In genomic region chr3:171585029-171585428, GRCh38 we compare ENCODE assay signal across 21 cellular contexts.
A peak's percentile ranks its signal among the peaks of the same experiment; 100 is the strongest.
DNase-seq lines count a peak whose midpoint lies in the region; ATAC-seq, FAIRE-seq and TF ChIP-seq lines count a peak whose summit lies in the region.
"Had no signal": no experiment of that assay in that cellular context is flagged by ENCODE, and none has a peak within 500 bp of the region (broad histone marks: within the 10 kb centered on the region; RNA-seq: fewer than 3 reads in every experiment).

No MANE protein-coding gene starts in this region.

- H2BK120ac ChIP-seq in mesendoderm (ENCODE audit: low read depth, low read length), result no peak overlapping the region

- H2BK5ac ChIP-seq in mesendoderm (ENCODE audit: low read length), result no peak overlapping the region

- H3K9me2 ChIP-seq in PC-9 (ENCODE audit: insufficient read depth) (no peaks in the 10 kb centered on the region), Karpas-422 (replicated peaks; ENCODE audit: insufficient read depth, low read length) (no peaks in the 10 kb centered on the region)

- no peak overlapping the region for H3K23ac ChIP-seq in mesendoderm (ENCODE audit: low read length)

- no peak for ATAC-seq in HG03039 (IDR thresholded peaks at IDR 0.05; ENCODE audit: unreplicated experiment)
- no peak for ATAC-seq in GM18873 (IDR thresholded peaks at IDR 0.05; ENCODE audit: low FRiP score, unreplicated experiment)
- ATAC-seq: A549 had no signal

- H3K4me3 ChIP-seq in PC-9 (no peak overlapping the region), mammary epithelial cell (replicated peaks in 1 of 3; ENCODE audit: insufficient read depth in 1 of 3, low read depth in 2 of 3, low read length in 3 of 3) (no peak overlapping the region), mesendoderm (ENCODE audit: low read length) (no peak overlapping the region), Karpas-422 (ENCODE audit: low read length) (no peak overlapping the region)
- H3K4me3 ChIP-seq: A549; BLaER1 treated with 17β-estradiol and CSF1 and Interleukin-3, amounts not matched to agents 10 nM and 100 nM; SK-N-MC had no signal

- no peak overlapping the region for H3K18ac ChIP-seq in mesendoderm (ENCODE audit: low read length)

- no peaks in the 10 kb centered on the region for H3K9me3 ChIP-seq in PC-9 (ENCODE audit: insufficient read depth, low read depth)
- no peaks in the 10 kb centered on the region for H3K9me3 ChIP-seq in mammary epithelial cell (replicated peaks; ENCODE audit: insufficient read depth, low read length)
- no peaks in the 10 kb centered on the region for H3K9me3 ChIP-seq in Karpas-422 (ENCODE audit: low read length)
- H3K9me3 ChIP-seq: A549; BLaER1 treated with 17β-estradiol and CSF1 and Interleukin-3, amounts not matched to agents 10 nM and 100 nM had no signal

- CTCF ChIA-PET in PC-9 (lab: Charles Lee) (interaction anchor here (0.6 to 1.0 kb wide), 4 partner anchors 188 to 1038 kb away, joined by 3 to 9 read pairs (median 6); no protein-coding TSS in a partner anchor), mammary epithelial cell (lab: Charles Lee; ENCODE audit: low non-redundant PET) (interaction anchor here (0.5 kb wide), 1 partner anchor 463 kb away, joined by 3 read pairs; no protein-coding TSS in a partner anchor)

- POLR2A ChIA-PET in PC-9 (lab: Charles Lee; ENCODE audit: unreplicated experiment), result interaction anchor here (0.6 to 1.0 kb wide), 4 partner anchors 9 to 227 kb away, joined by 3 to 4 read pairs (median 3); no protein-coding TSS in a partner anchor

- peaks cover 9% of the 10 kb centered on the region for H3K27me3 Mint-ChIP-seq in T-helper 2 cell treated with Interferon-gamma antibody and Interleukin-4, amounts not matched to agents 5 μg/mL and 100 μg/mL, for 36 hours (ENCODE audit: low read depth)

- in situ Hi-C loops in mammary epithelial cell (cut with MboI; ENCODE audit: low sequenced_read_pairs in 2 of 2), result no loop called here

- peak overlapping the region; percentile 24; the same call in 1 of the 2 replicates for H3K4me2 ChIP-seq in PC-9
- peak overlapping the region; percentile 29 for H3K4me2 ChIP-seq in mammary epithelial cell (ENCODE audit: insufficient read depth, low read depth, low read length)
- H3K4me2 ChIP-seq in mesendoderm (ENCODE audit: low read length), result no peak overlapping the region
- H3K4me2 ChIP-seq in Karpas-422 (ENCODE audit: low read depth, low read length, poor library complexity, severe bottlenecking), result no peak overlapping the region
- H3K4me2 ChIP-seq: A549; BLaER1 treated with 17β-estradiol and CSF1 and Interleukin-3, amounts not matched to agents 10 nM and 100 nM had no signal

- no peak overlapping the region for H2BK15ac ChIP-seq in mesendoderm (replicated peaks; ENCODE audit: low read depth)

- no peaks in the 10 kb centered on the region for H3K79me1 ChIP-seq in mesendoderm (ENCODE audit: low read length)

- no peaks in the 10 kb centered on the region for H3K79me2 ChIP-seq in PC-9 (ENCODE audit: low read depth)
- no peaks in the 10 kb centered on the region for H3K79me2 ChIP-seq in mammary epithelial cell (ENCODE audit: insufficient read depth, low read length)
- H3K79me2 ChIP-seq in mesendoderm (ENCODE audit: control insufficient read depth, insufficient read depth, low read length), result no peaks in the 10 kb centered on the region
- no peaks in the 10 kb centered on the region for H3K79me2 ChIP-seq in Karpas-422 (ENCODE audit: low read length)

- H3K56ac ChIP-seq in mesendoderm (ENCODE audit: low read length), result no peak overlapping the region

- H4K8ac ChIP-seq in mesendoderm (ENCODE audit: low read depth, low read length), result no peak overlapping the region

- TF ChIP-seq CTCF in PC-9 (conservative IDR thresholded peaks at IDR 0.05) (no peak), mammary epithelial cell (conservative IDR thresholded peaks at IDR 0.05 in 1 of 2, IDR thresholded peaks at IDR 0.05 in 1 of 2; ENCODE audit: extremely low read depth in 1 of 2, insufficient read depth in 1 of 2, low read depth in 1 of 2, low read length in 2 of 2) (no peak)

- H3K27me3 ChIP-seq in PC-9 (ENCODE audit: insufficient read depth, low read depth) (no peaks in the 10 kb centered on the region), mammary epithelial cell (ENCODE audit: insufficient read depth, low read length) (no peaks in the 10 kb centered on the region), mesendoderm (ENCODE audit: insufficient read depth, low read length, poor library complexity) (no peaks in the 10 kb centered on the region), Karpas-422 (ENCODE audit: low read length) (no peaks in the 10 kb centered on the region)
- H3K27me3 ChIP-seq: BLaER1 treated with 17β-estradiol and CSF1 and Interleukin-3, amounts not matched to agents 10 nM and 100 nM had no signal

- 0% methylated on average over 3 of the region's 3 CpGs for WGBS in mammary epithelial cell (ENCODE audit: low coverage, missing lambda C conversion rate)
- WGBS in mesendoderm (ENCODE audit: extremely low coverage, insufficient coverage, low lambda C conversion rate), result no CpG with 5 or more reads among the region's 3 CpGs

- peaks cover 14% of the 10 kb centered on the region; the same call in 1 of the 2 replicates for H3F3A ChIP-seq in PC-9 (ENCODE audit: insufficient read depth, low read depth)

- no peak for TF ChIP-seq POLR2A in H54 (IDR thresholded peaks at IDR 0.05; ENCODE audit: low read depth, low read length)

- intact Hi-C loops in PC-9 (cut with micrococcal nuclease; ENCODE audit: unreplicated experiment), result no loop called here
- intact Hi-C loops in mammary epithelial cell (cut with micrococcal nuclease), result no loop called here

- H3K9ac ChIP-seq in mammary epithelial cell (ENCODE audit: insufficient read depth, low read length) (no peak overlapping the region), mesendoderm (ENCODE audit: low read length) (no peak overlapping the region), Karpas-422 (ENCODE audit: low read length) (no peak overlapping the region)
- H3K9ac ChIP-seq: BLaER1 treated with 17β-estradiol and CSF1 and Interleukin-3, amounts not matched to agents 10 nM and 100 nM had no signal

- H3K4me1 ChIP-seq in PC-9 (replicated peaks; ENCODE audit: insufficient read depth) (peaks cover 22% of the 10 kb centered on the region), mammary epithelial cell (ENCODE audit: insufficient read depth, low read length) (peaks cover 12% of the 10 kb centered on the region), mesendoderm (ENCODE audit: control insufficient read depth, low read depth, low read length) (no peaks in the 10 kb centered on the region), Karpas-422 (ENCODE audit: low read length) (no peaks in the 10 kb centered on the region)
- H3K4me1 ChIP-seq: A549; BLaER1 treated with 17β-estradiol and CSF1 and Interleukin-3, amounts not matched to agents 10 nM and 100 nM had no signal

- H3K27ac ChIP-seq in PC-9 (no peak overlapping the region), mammary epithelial cell (ENCODE audit: insufficient read depth, low read depth, low read length) (no peak overlapping the region), mesendoderm (ENCODE audit: low read depth, low read length) (no peak overlapping the region), Karpas-422 (ENCODE audit: low read length) (no peak overlapping the region)
- H3K27ac ChIP-seq: A549; BLaER1 treated with 17β-estradiol and CSF1 and Interleukin-3, amounts not matched to agents 10 nM and 100 nM; SK-N-MC had no signal

- peak; percentile 70 for FAIRE-seq in H54 (lab: Jason Lieb, UNC)
- FAIRE-seq: A549, GM12892, H1 had no signal

- H4K5ac ChIP-seq in mesendoderm (ENCODE audit: low read length), result no peak overlapping the region

- no peak overlapping the region for H3K4ac ChIP-seq in mesendoderm (ENCODE audit: low read depth, low read length)

- no peak overlapping the region for H3K4me3 Mint-ChIP-seq in T-helper 2 cell treated with Interferon-gamma antibody and Interleukin-4, amounts not matched to agents 5 μg/mL and 100 μg/mL, for 36 hours
- H3K4me3 Mint-ChIP-seq: HFFc6 had no signal

- DNase-seq in H54 (ENCODE audit: insufficient read length, low spot score) (no peak), PC-9 (peak; percentile 87 to 93), mammary epithelial cell (peak; percentile 78), mesendoderm (peak; percentile 45), Karpas-422 (no peak)
- no peak for DNase-seq in T-helper 2 cell treated with Interferon-gamma antibody and Interleukin-4, amounts not matched to agents 5 μg/mL and 100 μg/mL, for 36 hours (ENCODE audit: low spot score)
- DNase-seq: DND-41, HFFc6, NCI-H1105 treated with DMSO at 0.1 percent for 48 hours, NCI-H1694 treated with DMSO at 0.1 percent for 48 hours, NCI-H2171, NCI-H446 treated with DMSO at 0.1 percent for 48 hours, NCI-H774, Right ventricle myocardium superior had no signal

- no peak overlapping the region for H2AK5ac ChIP-seq in mesendoderm (ENCODE audit: low read length)

- no peaks in the 10 kb centered on the region for H3K4me1 Mint-ChIP-seq in T-helper 2 cell treated with Interferon-gamma antibody and Interleukin-4, amounts not matched to agents 5 μg/mL and 100 μg/mL, for 36 hours (ENCODE audit: low read depth)

- BruUV-seq in PC-9 (replicated peaks; lab: Mats Ljungman, UMichigan) (no TSS peak), mammary epithelial cell (replicated peaks; lab: Mats Ljungman, UMichigan) (no TSS peak)

- H2AFZ ChIP-seq in PC-9 (no peak overlapping the region), mammary epithelial cell (ENCODE audit: low read depth, low read length) (no peak overlapping the region), Karpas-422 (ENCODE audit: low read length) (no peak overlapping the region)

- no peaks in the 10 kb centered on the region for H3K9me3 Mint-ChIP-seq in T-helper 2 cell treated with Interferon-gamma antibody and Interleukin-4, amounts not matched to agents 5 μg/mL and 100 μg/mL, for 36 hours
- H3K9me3 Mint-ChIP-seq: HFFc6 had no signal

- H3K36me3 ChIP-seq in PC-9 (ENCODE audit: low read depth) (no peaks in the 10 kb centered on the region), mammary epithelial cell (ENCODE audit: insufficient read depth, low read length) (no peaks in the 10 kb centered on the region), mesendoderm (ENCODE audit: control insufficient read depth, insufficient read depth, low read length) (no peaks in the 10 kb centered on the region), Karpas-422 (ENCODE audit: insufficient read depth, low read length) (no peaks in the 10 kb centered on the region)
- H3K36me3 ChIP-seq: BLaER1 treated with 17β-estradiol and CSF1 and Interleukin-3, amounts not matched to agents 10 nM and 100 nM had no signal

- no peak overlapping the region for H3K27ac Mint-ChIP-seq in T-helper 2 cell treated with Interferon-gamma antibody and Interleukin-4, amounts not matched to agents 5 μg/mL and 100 μg/mL, for 36 hours
- H3K27ac Mint-ChIP-seq: HFFc6 had no signal

- dilution Hi-C loops in mammary epithelial cell (cut with HindIII; ENCODE audit: low sequenced_read_pairs), result no loop called here

- no peaks in the 10 kb centered on the region for H4K20me1 ChIP-seq in PC-9 (ENCODE audit: insufficient read depth)
- H4K20me1 ChIP-seq in mammary epithelial cell (ENCODE audit: insufficient read depth, low read length), result no peaks in the 10 kb centered on the region
- no peaks in the 10 kb centered on the region for H4K20me1 ChIP-seq in Karpas-422 (ENCODE audit: insufficient read depth, low read depth, low read length)
- H4K20me1 ChIP-seq: BLaER1 treated with 17β-estradiol and CSF1 and Interleukin-3, amounts not matched to agents 10 nM and 100 nM had no signal

- H3K36me3 Mint-ChIP-seq in T-helper 2 cell treated with Interferon-gamma antibody and Interleukin-4, amounts not matched to agents 5 μg/mL and 100 μg/mL, for 36 hours (ENCODE audit: low read depth), result no peaks in the 10 kb centered on the region

Comparison
In these comparisons a context has a peak if more than half of its experiments do, and no peak if none do; other contexts are left out.
1. DNase-seq: peak in PC-9 (2 of 2), mammary epithelial cell (single experiment) and mesendoderm (single experiment); none in H54 (single experiment), T-helper 2 cell treated with Interferon-gamma antibody and Interleukin-4, amounts not matched to agents 5 μg/mL and 100 μg/mL, for 36 hours (single experiment) and Karpas-422 (single experiment).
2. H3K4me2 ChIP-seq: peak in PC-9 (single experiment) and mammary epithelial cell (single experiment); none in mesendoderm (single experiment) and Karpas-422 (single experiment).